ENCODE assay signal across 12 cellular contexts in genomic region chr1:20476260-20477038, GRCh38. TPM values are rescaled to one million over a fixed set of nuclear protein-coding genes. Genes with fewer than 3 reads are reported as not detected.
DNase-seq lines count a peak whose midpoint lies in the region; ATAC-seq and TF ChIP-seq lines count a peak whose summit lies in the region.
"Had no signal": no experiment of that assay in that cellular context is flagged by ENCODE, and none has a peak within 500 bp of the region (broad histone marks: within the 10 kb centered on the region; RNA-seq: fewer than 3 reads in every experiment).

No MANE protein-coding gene starts in this region.

- H4K91ac ChIP-seq in trophoblast cell (ENCODE audit: low read depth, low read length) = no peak overlapping the region

- WGBS in trophoblast cell (ENCODE audit: extremely low coverage, insufficient coverage, insufficient read length) = no CpG with 5 or more reads among the region's 33 CpGs

- TF ChIP-seq POLR2A in GM18505 (IDR thresholded peaks at IDR 0.05; ENCODE audit: borderline replicate concordance, extremely low read depth, insufficient read depth, insufficient read length) = no peak

- intact Hi-C loops in left ventricle myocardium inferior (cut with micrococcal nuclease) = no loop called here

- no peak overlapping the region for H3K14ac ChIP-seq in trophoblast cell (ENCODE audit: low read length)

- no peak for TF ChIP-seq CTCF in left ventricle myocardium inferior (IDR thresholded peaks at IDR 0.05; ENCODE audit: borderline replicate concordance)

- DNase-seq in GM03348 (ENCODE audit: low spot score) (peak; percentile 29), SJCRH30 (peak; percentile 76 to 78), left ventricle myocardium inferior (peak; percentile 44), trophoblast cell (no peak), NCI-H345 treated with DMSO at 0.1 percent for 48 hours (lab: John Stamatoyannopoulos, UW; ENCODE audit: unreplicated experiment) (no peak), RKO (ENCODE audit: low spot score) (no peak)
- no peak for DNase-seq in stimulated activated CD4-positive, alpha-beta T cell treated with anti-CD3 and anti-CD28 coated beads, Interleukin-2, amount 100 ng/mL, for 24 hours
- DNase-seq: activated CD4-positive, alpha-beta T cell treated with anti-CD3 and anti-CD28 coated beads, Interleukin-2, amount 50 U/mL, for 1 hour; NCI-H1694 treated with DMSO at 0.1 percent for 48 hours; tibial artery had no signal

- H3K4me3 ChIP-seq in SJCRH30 = peak overlapping the region; percentile 11; the same call in 1 of the 2 replicates
- H3K4me3 ChIP-seq in left ventricle myocardium inferior = peak overlapping the region; percentile 23
- no peak overlapping the region for H3K4me3 ChIP-seq in trophoblast cell (ENCODE audit: low read depth, low read length)
- H3K4me3 ChIP-seq: psoas muscle, tibial artery had no signal

- H3K4me1 ChIP-seq in SJCRH30 (peaks cover 28% of the 10 kb centered on the region), left ventricle myocardium inferior (peaks cover 19% of the 10 kb centered on the region), trophoblast cell (ENCODE audit: control insufficient read depth in 1 of 2, insufficient read depth in 2 of 2, low read length in 2 of 2) (peaks cover 13 to 17% of the 10 kb centered on the region in 2 experiments)
- H3K4me1 ChIP-seq: psoas muscle had no signal

- H3K36me3 ChIP-seq in SJCRH30 = no peaks in the 10 kb centered on the region
- H3K36me3 ChIP-seq in left ventricle myocardium inferior = no peaks in the 10 kb centered on the region
- no peaks in the 10 kb centered on the region for H3K36me3 ChIP-seq in trophoblast cell (ENCODE audit: control insufficient read depth in 1 of 2, insufficient read depth in 2 of 2, low read length in 2 of 2)
- H3K36me3 ChIP-seq: tibial artery had no signal

- H3K18ac ChIP-seq in trophoblast cell (ENCODE audit: low read length) = no peak overlapping the region

- H3K9me3 ChIP-seq in SJCRH30 (replicated peaks) = no peaks in the 10 kb centered on the region
- H3K9me3 ChIP-seq in left ventricle myocardium inferior (replicated peaks) = no peaks in the 10 kb centered on the region
- H3K9me3 ChIP-seq in trophoblast cell (ENCODE audit: insufficient read depth, low read depth, low read length) = no peaks in the 10 kb centered on the region
- H3K9me3 ChIP-seq: psoas muscle, tibial artery had no signal

- H2BK120ac ChIP-seq in trophoblast cell (ENCODE audit: insufficient read depth, low read length, poor library complexity) = no peak overlapping the region

- H4K8ac ChIP-seq in trophoblast cell (ENCODE audit: low read depth, low read length) = no peak overlapping the region

- H3K23ac ChIP-seq in trophoblast cell (ENCODE audit: low read length) = no peak overlapping the region

- no peak overlapping the region for H3K9ac ChIP-seq in trophoblast cell (ENCODE audit: low read length)

- H2AFZ ChIP-seq in trophoblast cell (ENCODE audit: insufficient read depth, low read length, poor library complexity) = no peak overlapping the region

- H4K12ac ChIP-seq in trophoblast cell (ENCODE audit: low read depth, low read length) = no peak overlapping the region

- peak overlapping the region; percentile 40 for H3K4me2 ChIP-seq in trophoblast cell (ENCODE audit: low read length)

- H3K27me3 ChIP-seq in SJCRH30 (no peaks in the 10 kb centered on the region), left ventricle myocardium inferior (ENCODE audit: low read depth) (peaks cover 91% of the 10 kb centered on the region), trophoblast cell (ENCODE audit: insufficient read depth, low read length) (no peaks in the 10 kb centered on the region)

- H2BK12ac ChIP-seq in trophoblast cell (ENCODE audit: low read length) = no peak overlapping the region

- no peaks in the 10 kb centered on the region for H3K79me1 ChIP-seq in trophoblast cell (ENCODE audit: low read length)

- no peak overlapping the region for H2BK5ac ChIP-seq in trophoblast cell (ENCODE audit: low read depth, low read length, poor library complexity)

- H3K79me2 ChIP-seq in trophoblast cell (ENCODE audit: control insufficient read depth, insufficient read depth, low read length, poor library complexity) = no peaks in the 10 kb centered on the region

- H3K4ac ChIP-seq in trophoblast cell (ENCODE audit: low read depth, low read length) = no peak overlapping the region

- ATAC-seq in GM18505 (IDR thresholded peaks at IDR 0.05; ENCODE audit: unreplicated experiment) = no peak

- no peak overlapping the region for H3K27ac ChIP-seq in SJCRH30
- no peak overlapping the region for H3K27ac ChIP-seq in left ventricle myocardium inferior (replicated peaks)
- H3K27ac ChIP-seq in trophoblast cell (ENCODE audit: low read depth, low read length) = no peak overlapping the region
- H3K27ac ChIP-seq: psoas muscle, tibial artery had no signal

- H2AK5ac ChIP-seq in trophoblast cell (ENCODE audit: low read length) = no peak overlapping the region

RNA-seq across cellular contexts. Expression of gene CAMK2N1, which starts 9.6 kb away (rescaled TPM):
- 4.7 and 6.2 TPM in 2 replicates for total RNA-seq in SJCRH30 (2014; rRNA removed; shearing (Covaris generic))
- total RNA-seq in left ventricle myocardium inferior = 7.9 TPM
- polyA plus RNA-seq in trophoblast cell (2013) = 56.8 and 62.5 TPM in 2 replicates

RNA-seq across cellular contexts. Expression of gene MUL1, which starts 31.5 kb away (rescaled TPM):
- 26.7 and 28.8 TPM in 2 replicates for total RNA-seq in SJCRH30 (2014; rRNA removed; shearing (Covaris generic))
- 45.0 TPM for total RNA-seq in left ventricle myocardium inferior
- polyA plus RNA-seq in trophoblast cell (2013) = 13.6 TPM in 2 replicates

Comparison
In these comparisons a context has a peak if more than half of its experiments do, and no peak if none do; other contexts are left out.
1. DNase-seq: peak in GM03348 (single experiment), SJCRH30 (2 of 2) and left ventricle myocardium inferior (single experiment); none in trophoblast cell (0 of 2), stimulated activated CD4-positive, alpha-beta T cell treated with anti-CD3 and anti-CD28 coated beads, Interleukin-2, amount 100 ng/mL, for 24 hours (0 of 2), NCI-H345 treated with DMSO at 0.1 percent for 48 hours (single experiment) and RKO (single experiment).